22 cellular contexts compared by ENCODE assay signal in genomic region chr4:47334597-47335185, GRCh38.
DNase-seq lines count a peak whose midpoint lies in the region; ATAC-seq and TF ChIP-seq lines count a peak whose summit lies in the region.
"Had no signal": no experiment of that assay in that cellular context is flagged by ENCODE, and none has a peak within 500 bp of the region (broad histone marks: within the 10 kb centered on the region; RNA-seq: fewer than 3 reads in every experiment).

No MANE protein-coding gene starts in this region.

- H2BK120ac ChIP-seq in IMR-90 (ENCODE audit: low read depth, low read length) = no peak overlapping the region

- no peak for TF ChIP-seq RAD21 in IMR-90 (IDR thresholded peaks at IDR 0.05; ENCODE audit: low read length)

- in situ Hi-C loops in Caki2 (cut with HindIII; ENCODE audit: low pct_unique_long_range_greater_than_20kb, low sequenced_read_pairs) = no loop called here
- in situ Hi-C loops in IMR-90 (cut with MboI; ENCODE audit: low sequenced_read_pairs) = no loop called here

- H3K36me3 ChIP-seq in IMR-90 (ENCODE audit: control insufficient read depth, insufficient read depth, low read length) (no peaks in the 10 kb centered on the region), adipocyte (ENCODE audit: control insufficient read depth, insufficient read depth, low read length, severe bottlenecking) (no peaks in the 10 kb centered on the region), hepatocyte (replicated peaks; ENCODE audit: insufficient read depth, low read depth) (no peaks in the 10 kb centered on the region), esophagus muscularis mucosa (no peaks in the 10 kb centered on the region)
- H3K36me3 ChIP-seq: cardiac muscle cell, HAP-1, ovary had no signal

- no peaks in the 10 kb centered on the region for H3K4me1 Mint-ChIP-seq in natural killer cell
- H3K4me1 Mint-ChIP-seq: nephron had no signal

- peak overlapping the region; percentile 16; the same call in 1 of the 2 replicates for H3K4me2 ChIP-seq in IMR-90 (ENCODE audit: low read depth, low read length)
- H3K4me2 ChIP-seq in hepatocyte = no peak overlapping the region

- H3K14ac ChIP-seq in IMR-90 (replicated peaks; ENCODE audit: low read depth, low read length) = no peak overlapping the region

- H3K36me3 Mint-ChIP-seq in natural killer cell = no peaks in the 10 kb centered on the region

- H3K9me3 Mint-ChIP-seq in natural killer cell = peaks cover 0 to 2% of the 10 kb centered on the region in 2 donors
- H3K9me3 Mint-ChIP-seq: nephron; T-helper 1 cell treated with Interleukin-12 subunit alpha and Interleukin-12 subunit beta and Interleukin-4 antibody, amounts not matched to agents 30 μg/mL and 1 μg/mL, for 36 hours had no signal

- no peak for TF ChIP-seq POLR2A in IMR-90 (IDR thresholded peaks at IDR 0.05; ENCODE audit: low read depth, low read length)
- TF ChIP-seq POLR2A in esophagus muscularis mucosa (IDR thresholded peaks at IDR 0.05; ENCODE audit: low read depth) = no peak

- H3K27me3 ChIP-seq in IMR-90 (ENCODE audit: control insufficient read depth, insufficient read depth, low read length) (no peaks in the 10 kb centered on the region), adipocyte (replicated peaks; ENCODE audit: control insufficient read depth, insufficient read depth, low read length) (no peaks in the 10 kb centered on the region), hepatocyte (no peaks in the 10 kb centered on the region), esophagus muscularis mucosa (no peaks in the 10 kb centered on the region)
- H3K27me3 ChIP-seq: cardiac muscle cell, ovary had no signal

- H2BK15ac ChIP-seq in IMR-90 (ENCODE audit: low read depth, low read length) = no peak overlapping the region

- H3K27ac Mint-ChIP-seq in natural killer cell = no peak overlapping the region
- H3K27ac Mint-ChIP-seq: activated CD8-positive, alpha-beta T cell treated with anti-CD3 and anti-CD28 coated beads, Interleukin-2, amount 10 ng/mL, durations not matched to agents 7 days and 5 days; nephron; T-helper 1 cell treated with Interleukin-12 subunit alpha and Interleukin-12 subunit beta and Interleukin-4 antibody, amounts not matched to agents 30 μg/mL and 1 μg/mL, for 36 hours had no signal

- no TSS peak for BruUV-seq in IMR-90 (replicated peaks; lab: Mats Ljungman, UMichigan)

- no peak overlapping the region for H2BK5ac ChIP-seq in IMR-90 (ENCODE audit: low read depth, low read length, poor library complexity, severe bottlenecking)

- peaks cover 2% of the 10 kb centered on the region; the same call in 1 of the 2 replicates for H3K9me1 ChIP-seq in IMR-90 (ENCODE audit: insufficient read depth, low read length)

- H3K27ac ChIP-seq in IMR-90 (ENCODE audit: insufficient read depth, low read length) (no peak overlapping the region), hepatocyte (no peak overlapping the region), substantia nigra (ENCODE audit: low read depth, low read length, poor library complexity, severe bottlenecking) (no peak overlapping the region), esophagus muscularis mucosa (replicated peaks in 1 of 4) (no peak overlapping the region)
- H3K27ac ChIP-seq: cardiac muscle cell, ovary, SK-N-MC had no signal

- H3K4me3 Mint-ChIP-seq in natural killer cell = no peak overlapping the region
- H3K4me3 Mint-ChIP-seq: activated CD8-positive, alpha-beta T cell treated with anti-CD3 and anti-CD28 coated beads, Interleukin-2, amount 10 ng/mL, durations not matched to agents 7 days and 5 days; nephron; T-helper 1 cell treated with Interleukin-12 subunit alpha and Interleukin-12 subunit beta and Interleukin-4 antibody, amounts not matched to agents 30 μg/mL and 1 μg/mL, for 36 hours had no signal

- no peaks in the 10 kb centered on the region for H3K9me3 ChIP-seq in IMR-90 (ENCODE audit: control insufficient read depth, insufficient read depth, low read length)
- no peaks in the 10 kb centered on the region for H3K9me3 ChIP-seq in adipocyte (ENCODE audit: control insufficient read depth, low read length)
- no peaks in the 10 kb centered on the region for H3K9me3 ChIP-seq in hepatocyte (ENCODE audit: low read depth)
- H3K9me3 ChIP-seq in esophagus muscularis mucosa = no peaks in the 10 kb centered on the region
- H3K9me3 ChIP-seq: HAP-1, ovary had no signal

- peaks cover 10 to 12% of the 10 kb centered on the region in 2 donors for H3K27me3 Mint-ChIP-seq in natural killer cell (ENCODE audit: low read depth in 2 of 2)

- DNase-seq in Caki2 (ENCODE audit: low read depth) (peak; percentile 30), IMR-90 (peak; percentile 71), adipocyte (ENCODE audit: low read depth) (peak; percentile 31), hepatocyte (ENCODE audit: low spot score) (peak; percentile 3), natural killer cell (no peak), substantia nigra (lab: John Stamatoyannopoulos, UW) (no peak), esophagus muscularis mucosa (ENCODE audit: extremely low spot score) (no peak)
- DNase-seq: activated CD8-positive, alpha-beta T cell treated with anti-CD3 and anti-CD28 coated beads, Interleukin-2, amount 10 ng/mL, durations not matched to agents 7 days and 5 days; amniotic stem cell; dermis blood vessel endothelial cell; DND-41; foreskin melanocyte; hippocampal formation; left ventricle myocardium superior; NCI-H524; ovary had no signal

- TF ChIP-seq CTCF in IMR-90 (conservative IDR thresholded peaks at IDR 0.05; ENCODE audit: low read depth, low read length) (no peak), hepatocyte (IDR thresholded peaks at IDR 0.05; ENCODE audit: poor library complexity) (no peak), natural killer cell (IDR thresholded peaks at IDR 0.05) (no peak), esophagus muscularis mucosa (IDR thresholded peaks at IDR 0.05) (no peak)

- H3K4ac ChIP-seq in IMR-90 (ENCODE audit: low read depth, low read length) = no peak overlapping the region

- no peak overlapping the region for H4K91ac ChIP-seq in IMR-90 (ENCODE audit: insufficient read depth, low read depth, low read length)

- H2AFZ ChIP-seq in IMR-90 (replicated peaks; ENCODE audit: low read length, poor library complexity) (no peak overlapping the region), hepatocyte (no peak overlapping the region)

- intact Hi-C loops in IMR-90 (cut with micrococcal nuclease) (no loop called here), natural killer cell (cut with micrococcal nuclease) (no loop called here), esophagus muscularis mucosa (cut with DNase I) (no loop called here)

- CTCF ChIA-PET in IMR-90 (lab: Yijun Ruan, JAX) = no interaction called here

- H3K79me1 ChIP-seq in IMR-90 (ENCODE audit: low read depth in 1 of 2, low read length in 2 of 2) = no peaks in the 10 kb centered on the region; a peak in 1 of 4 replicates

- no peaks in the 10 kb centered on the region for H3K9me2 ChIP-seq in hepatocyte (replicated peaks; ENCODE audit: insufficient read depth)

- no peak for TF ChIP-seq EP300 in esophagus muscularis mucosa (IDR thresholded peaks at IDR 0.05)

- no peaks in the 10 kb centered on the region for H3K79me2 ChIP-seq in hepatocyte

- H3K4me1 ChIP-seq in IMR-90 (ENCODE audit: control insufficient read depth, insufficient read depth, low read length) = 0 out of 2 replicates have a peak, but pooled peaks cover 1% of the 10 kb centered on the region
- H3K4me1 ChIP-seq in adipocyte (ENCODE audit: control insufficient read depth, insufficient read depth, low read length) = no peaks in the 10 kb centered on the region
- H3K4me1 ChIP-seq in hepatocyte (ENCODE audit: insufficient read depth) = no peaks in the 10 kb centered on the region
- H3K4me1 ChIP-seq in esophagus muscularis mucosa = no peaks in the 10 kb centered on the region
- H3K4me1 ChIP-seq: HAP-1 had no signal

- 0 out of 4 replicates have a peak overlapping the region, but pooled peaks of 1 of the 2 experiments have one; percentile 30 for H4K8ac ChIP-seq in IMR-90 (ENCODE audit: low read depth in 2 of 2, low read length in 2 of 2)

- H3K23ac ChIP-seq in IMR-90 (ENCODE audit: low read depth, low read length) = no peak overlapping the region

- H2AK9ac ChIP-seq in IMR-90 (replicated peaks; ENCODE audit: low read depth, low read length, poor library complexity) = no peak overlapping the region

- dilution Hi-C loops in IMR-90 (cut with HindIII; ENCODE audit: low sequenced_read_pairs, unreplicated experiment) = no loop called here

- H3K4me3 ChIP-seq in IMR-90 (ENCODE audit: insufficient read depth, low read depth, low read length) (no peak overlapping the region), adipocyte (ENCODE audit: low read length) (no peak overlapping the region), hepatocyte (no peak overlapping the region), esophagus muscularis mucosa (no peak overlapping the region)
- H3K4me3 ChIP-seq: cardiac muscle cell, HAP-1, ovary, SK-N-MC had no signal

- no peak overlapping the region for H2BK20ac ChIP-seq in IMR-90 (ENCODE audit: low read depth, low read length)

- ATAC-seq in IMR-90 (ENCODE audit: low read depth) (peak; percentile 60), natural killer cell (no peak), GM19455 (IDR thresholded peaks at IDR 0.05; ENCODE audit: unreplicated experiment) (no peak)
- ATAC-seq: activated CD8-positive, alpha-beta T cell treated with anti-CD3 and anti-CD28 coated beads, Interleukin-2, amount 10 ng/mL, durations not matched to agents 7 days and 5 days; left ventricle myocardium superior had no signal

- POLR2A ChIA-PET in IMR-90 (lab: Charles Lee; ENCODE audit: unreplicated experiment) = no interaction called here

- no peak overlapping the region for H3K56ac ChIP-seq in IMR-90 (ENCODE audit: extremely low read depth, insufficient read depth, low read length)

- no peak overlapping the region for H3K9ac ChIP-seq in IMR-90 (ENCODE audit: low read depth, low read length)
- no peak overlapping the region for H3K9ac ChIP-seq in adipocyte (ENCODE audit: low read length)

- 20% methylated on average over 1 of the region's 4 CpGs; no CpG with 5 or more reads in 1 of the 2 experiments for WGBS in IMR-90 (ENCODE audit: extremely low coverage in 2 of 2, insufficient read length in 1 of 2), 2 experiments
- 62% methylated on average over 4 of the region's 4 CpGs for WGBS in hepatocyte (ENCODE audit: low lambda C conversion rate, missing lambda C conversion rate)
- 63% methylated on average over 4 of the region's 4 CpGs for WGBS in esophagus muscularis mucosa

- H4K20me1 ChIP-seq in IMR-90 (ENCODE audit: insufficient read depth, low read length) (no peaks in the 10 kb centered on the region), hepatocyte (ENCODE audit: insufficient read depth, poor library complexity, severe bottlenecking) (no peaks in the 10 kb centered on the region)

- H2AK5ac ChIP-seq in IMR-90 (ENCODE audit: low read depth, low read length) = peak overlapping the region; percentile 56; the same call in 1 of the 2 replicates

- H3K18ac ChIP-seq in IMR-90 (ENCODE audit: low read depth, low read length) = peak overlapping the region; percentile 59; the same call in 1 of the 2 replicates

- no peak overlapping the region for H4K5ac ChIP-seq in IMR-90 (ENCODE audit: low read depth, low read length)

TF ChIP-seq in IMR-90, 13 proteins besides CTCF, POLR2A, EP300 and RAD21 (continues in another document):
- TF ChIP-seq FOS (IDR thresholded peaks at IDR 0.05; ENCODE audit: low read depth, low read length) = peak; percentile 31; the same call in 1 of the 2 replicates

Comparison
In these comparisons a context has a peak if more than half of its experiments do, and no peak if none do; other contexts are left out.
1. DNase-seq: peak in Caki2 (single experiment), IMR-90 (single experiment), adipocyte (single experiment) and hepatocyte (single experiment); none in natural killer cell (single experiment), substantia nigra (0 of 49) and esophagus muscularis mucosa (single experiment).